Comparison of ENCODE assay signal across 17 cellular contexts in genomic region chr2:73080321-73081131, GRCh38. TPM values are rescaled to one million over a fixed set of nuclear protein-coding genes. Genes with fewer than 3 reads are reported as not detected.
DNase-seq lines count a peak whose midpoint lies in the region; ATAC-seq and TF ChIP-seq lines count a peak whose summit lies in the region.
"Had no signal": no experiment of that assay in that cellular context is flagged by ENCODE, and none has a peak within 500 bp of the region (broad histone marks: within the 10 kb centered on the region; RNA-seq: fewer than 3 reads in every experiment).

No MANE protein-coding gene starts in this region.

- no peaks in the 10 kb centered on the region for H3K4me1 Mint-ChIP-seq in activated CD4-positive, alpha-beta T cell treated with anti-CD3 and anti-CD28 coated beads, Interleukin-2, amount 10 ng/mL, durations not matched to agents 7 days and 5 days
- H3K4me1 Mint-ChIP-seq in T-helper 2 cell treated with Interferon-gamma antibody and Interleukin-4, amounts not matched to agents 5 μg/mL and 100 μg/mL, for 36 hours (ENCODE audit: low read depth) = peaks cover 1% of the 10 kb centered on the region
- H3K4me1 Mint-ChIP-seq: IgD-negative memory B cell had no signal

- CTCF ChIA-PET in activated CD4-positive, alpha-beta T cell treated with anti-CD3 and anti-CD28 coated beads, Interleukin-2, amount 10 ng/mL, durations not matched to agents 7 days and 5 days (lab: Charles Lee) = interaction anchor here (1.1 kb wide), 1 partner anchor 97 kb away, joined by 4 read pairs; no protein-coding TSS in a partner anchor

- H3K27me3 Mint-ChIP-seq in activated CD4-positive, alpha-beta T cell treated with anti-CD3 and anti-CD28 coated beads, Interleukin-2, amount 10 ng/mL, durations not matched to agents 7 days and 5 days = no peaks in the 10 kb centered on the region
- no peaks in the 10 kb centered on the region for H3K27me3 Mint-ChIP-seq in T-helper 2 cell treated with Interferon-gamma antibody and Interleukin-4, amounts not matched to agents 5 μg/mL and 100 μg/mL, for 36 hours (ENCODE audit: low read depth)

- H3K9ac ChIP-seq in BLaER1 (peak overlapping the region; percentile 60), neuronal stem cell (ENCODE audit: low read depth, low read length, poor library complexity) (peak overlapping the region; percentile 33)

- no peak overlapping the region for H3K27ac Mint-ChIP-seq in activated CD4-positive, alpha-beta T cell treated with anti-CD3 and anti-CD28 coated beads, Interleukin-2, amount 10 ng/mL, durations not matched to agents 7 days and 5 days
- no peak overlapping the region for H3K27ac Mint-ChIP-seq in T-helper 2 cell treated with Interferon-gamma antibody and Interleukin-4, amounts not matched to agents 5 μg/mL and 100 μg/mL, for 36 hours
- H3K27ac Mint-ChIP-seq: CD8-positive, alpha-beta T cell; IgD-negative memory B cell had no signal

- peak; percentile 24 for DNase-seq in NB4 (ENCODE audit: low read depth)
- DNase-seq in iris pigment epithelial cell (ENCODE audit: low read depth) = peak; percentile 36
- DNase-seq in neuronal stem cell (ENCODE audit: low spot score) = no peak
- no peak for DNase-seq in activated CD4-positive, alpha-beta T cell treated with anti-CD3 and anti-CD28 coated beads, Interleukin-2, amount 10 ng/mL, durations not matched to agents 7 days and 5 days
- no peak for DNase-seq in NK-92 (lab: John Stamatoyannopoulos, UW; ENCODE audit: unreplicated experiment)
- DNase-seq in T-helper 2 cell treated with Interferon-gamma antibody and Interleukin-4, amounts not matched to agents 5 μg/mL and 100 μg/mL, for 36 hours (ENCODE audit: low spot score) = no peak
- DNase-seq: 8988T; BE2C; CD8-positive, alpha-beta T cell; Kasumi-1; MM.1S; NCI-H1105 treated with DMSO at 0.1 percent for 48 hours; NCI-H187 treated with DMSO at 0.1 percent for 48 hours; PC-9 had no signal

- H4K91ac ChIP-seq in neuronal stem cell (ENCODE audit: low read depth, low read length, poor library complexity) = no peak overlapping the region

- no peak overlapping the region for H2BK15ac ChIP-seq in neuronal stem cell (ENCODE audit: low read length)

- H3K9me3 ChIP-seq in BLaER1 (no peaks in the 10 kb centered on the region), neuronal stem cell (replicated peaks in 1 of 2; ENCODE audit: control insufficient read depth in 2 of 2, insufficient read depth in 1 of 2, low read depth in 1 of 2, low read length in 2 of 2) (no peaks in the 10 kb centered on the region)
- H3K9me3 ChIP-seq: BE2C had no signal

- H3K23ac ChIP-seq in neuronal stem cell (ENCODE audit: low read depth, low read length, poor library complexity) = peak overlapping the region; percentile 62

- WGBS in neuronal stem cell (ENCODE audit: extremely low coverage in 2 of 2, insufficient read length in 2 of 2, insufficient replicate concordance in 1 of 2), 2 donors = no CpG with 5 or more reads among the region's 31 CpGs

- peak overlapping the region; percentile 58 for H2BK5ac ChIP-seq in neuronal stem cell (ENCODE audit: low read length)

- TF ChIP-seq CTCF in NB4 (IDR thresholded peaks at IDR 0.05; ENCODE audit: low read depth, low read length) = no peak

- H3K4me3 ChIP-seq in BLaER1 (peak overlapping the region; percentile 12; the same call in 1 of the 2 replicates), NB4 (ENCODE audit: low read depth, low read length) (no peak overlapping the region), neuronal stem cell (ENCODE audit: low read length in 2 of 2) (no peak overlapping the region)
- H3K4me3 ChIP-seq: PC-9 had no signal

- no peaks in the 10 kb centered on the region for H3K9me3 Mint-ChIP-seq in activated CD4-positive, alpha-beta T cell treated with anti-CD3 and anti-CD28 coated beads, Interleukin-2, amount 10 ng/mL, durations not matched to agents 7 days and 5 days
- H3K9me3 Mint-ChIP-seq in T-helper 2 cell treated with Interferon-gamma antibody and Interleukin-4, amounts not matched to agents 5 μg/mL and 100 μg/mL, for 36 hours = no peaks in the 10 kb centered on the region
- H3K9me3 Mint-ChIP-seq: CD8-positive, alpha-beta T cell; IgD-negative memory B cell had no signal

- no peaks in the 10 kb centered on the region for H3K36me3 Mint-ChIP-seq in activated CD4-positive, alpha-beta T cell treated with anti-CD3 and anti-CD28 coated beads, Interleukin-2, amount 10 ng/mL, durations not matched to agents 7 days and 5 days (ENCODE audit: low read depth)
- H3K36me3 Mint-ChIP-seq in T-helper 2 cell treated with Interferon-gamma antibody and Interleukin-4, amounts not matched to agents 5 μg/mL and 100 μg/mL, for 36 hours (ENCODE audit: low read depth) = no peaks in the 10 kb centered on the region

- H3K4me3 Mint-ChIP-seq in activated CD4-positive, alpha-beta T cell treated with anti-CD3 and anti-CD28 coated beads, Interleukin-2, amount 10 ng/mL, durations not matched to agents 7 days and 5 days = no peak overlapping the region
- H3K4me3 Mint-ChIP-seq in T-helper 2 cell treated with Interferon-gamma antibody and Interleukin-4, amounts not matched to agents 5 μg/mL and 100 μg/mL, for 36 hours = no peak overlapping the region
- H3K4me3 Mint-ChIP-seq: CD8-positive, alpha-beta T cell; IgD-negative memory B cell had no signal

- no peak overlapping the region for H2BK12ac ChIP-seq in neuronal stem cell (ENCODE audit: low read length)

- no peak overlapping the region for H2BK120ac ChIP-seq in neuronal stem cell (ENCODE audit: low read depth, low read length)

- H3K27ac ChIP-seq in BLaER1 (peak overlapping the region; percentile 62), neuronal stem cell (replicated peaks; ENCODE audit: low read length) (no peak overlapping the region)
- H3K27ac ChIP-seq: PC-9 had no signal

- ATAC-seq in HG02759 (IDR thresholded peaks at IDR 0.05; ENCODE audit: unreplicated experiment) = no peak
- ATAC-seq: CD8-positive, alpha-beta T cell had no signal

- H3K27me3 ChIP-seq in BLaER1 = no peaks in the 10 kb centered on the region
- H3K27me3 ChIP-seq in neuronal stem cell (ENCODE audit: control insufficient read depth in 3 of 3, insufficient read depth in 3 of 3, low read depth in 1 of 3, low read length in 3 of 3) = peaks cover 0 to 17% (median 2%) of the 10 kb centered on the region in 3 experiments
- H3K27me3 ChIP-seq: BE2C had no signal

- peaks cover 93% of the 10 kb centered on the region for H4K20me1 ChIP-seq in BLaER1

- H2AFZ ChIP-seq in neuronal stem cell (ENCODE audit: low read length) = no peak overlapping the region
- H2AFZ ChIP-seq: PC-9 had no signal

- H3K14ac ChIP-seq in neuronal stem cell (ENCODE audit: low read length) = no peak overlapping the region

- H3K4ac ChIP-seq in neuronal stem cell (ENCODE audit: low read length) = no peak overlapping the region

- H3K4me1 ChIP-seq in BLaER1 (peaks cover 84% of the 10 kb centered on the region), neuronal stem cell (ENCODE audit: control insufficient read depth in 2 of 2, insufficient read depth in 1 of 2, low read depth in 1 of 2, low read length in 2 of 2) (peaks cover 2 to 4% of the 10 kb centered on the region in 2 donors)
- H3K4me1 ChIP-seq: BE2C had no signal

- no peak for TF ChIP-seq POLR2A in NB4 (IDR thresholded peaks at IDR 0.05; ENCODE audit: extremely low read depth, insufficient read length)

- H3K4me2 ChIP-seq in BLaER1 (peak overlapping the region; percentile 85), neuronal stem cell (ENCODE audit: insufficient read depth, low read length, poor library complexity, severe bottlenecking) (no peak overlapping the region)
- H3K4me2 ChIP-seq: PC-9 had no signal

- peak overlapping the region; percentile 8 for H2AK5ac ChIP-seq in neuronal stem cell (ENCODE audit: low read depth, low read length)

- H3K36me3 ChIP-seq in BLaER1 (peaks cover 37% of the 10 kb centered on the region), neuronal stem cell (replicated peaks in 1 of 2; ENCODE audit: control insufficient read depth in 2 of 2, insufficient read depth in 2 of 2, low read length in 2 of 2) (no peaks in the 10 kb centered on the region)
- H3K36me3 ChIP-seq: BE2C had no signal

- H4K8ac ChIP-seq in neuronal stem cell (ENCODE audit: low read depth, low read length) = no peak overlapping the region

- POLR2A ChIA-PET in activated CD4-positive, alpha-beta T cell treated with anti-CD3 and anti-CD28 coated beads, Interleukin-2, amount 10 ng/mL, durations not matched to agents 7 days and 5 days (lab: Charles Lee) = no interaction called here

- H3K18ac ChIP-seq in neuronal stem cell (ENCODE audit: low read length) = peak overlapping the region; percentile 77

- H3K79me1 ChIP-seq in neuronal stem cell (ENCODE audit: low read depth, low read length) = no peaks in the 10 kb centered on the region

RNA-seq across cellular contexts. Expression of gene SFXN5, which starts 9.0 kb away (rescaled TPM):
- 2.9 TPM for polyA plus RNA-seq in neuronal stem cell (2013, experiment 1 of 2)
- 3.1 TPM for polyA plus RNA-seq in neuronal stem cell (2013, experiment 2 of 2)
- 1 to 10 TPM; 7.0 to 10.0 TPM for total RNA-seq in activated CD4-positive, alpha-beta T cell treated with anti-CD3 and anti-CD28 coated beads, Interleukin-2, amount 10 ng/mL, durations not matched to agents 7 days and 5 days

RNA-seq across cellular contexts. Expression of gene RAB11FIP5, which starts 32.2 kb away (rescaled TPM):
- 8.1 TPM for polyA plus RNA-seq in neuronal stem cell (2013, experiment 1 of 2)
- 7.9 TPM for polyA plus RNA-seq in neuronal stem cell (2013, experiment 2 of 2)
- total RNA-seq in activated CD4-positive, alpha-beta T cell treated with anti-CD3 and anti-CD28 coated beads, Interleukin-2, amount 10 ng/mL, durations not matched to agents 7 days and 5 days = 1 to 10 TPM; 8.5 to 8.7 TPM

Comparison
In these comparisons a context has a peak if more than half of its experiments do, and no peak if none do; other contexts are left out.
1. DNase-seq: peak in NB4 (single experiment) and iris pigment epithelial cell (single experiment); none in neuronal stem cell (single experiment), activated CD4-positive, alpha-beta T cell treated with anti-CD3 and anti-CD28 coated beads, Interleukin-2, amount 10 ng/mL, durations not matched to agents 7 days and 5 days (single experiment), NK-92 (single experiment) and T-helper 2 cell treated with Interferon-gamma antibody and Interleukin-4, amounts not matched to agents 5 μg/mL and 100 μg/mL, for 36 hours (single experiment).